In the genomic region with DNA sequence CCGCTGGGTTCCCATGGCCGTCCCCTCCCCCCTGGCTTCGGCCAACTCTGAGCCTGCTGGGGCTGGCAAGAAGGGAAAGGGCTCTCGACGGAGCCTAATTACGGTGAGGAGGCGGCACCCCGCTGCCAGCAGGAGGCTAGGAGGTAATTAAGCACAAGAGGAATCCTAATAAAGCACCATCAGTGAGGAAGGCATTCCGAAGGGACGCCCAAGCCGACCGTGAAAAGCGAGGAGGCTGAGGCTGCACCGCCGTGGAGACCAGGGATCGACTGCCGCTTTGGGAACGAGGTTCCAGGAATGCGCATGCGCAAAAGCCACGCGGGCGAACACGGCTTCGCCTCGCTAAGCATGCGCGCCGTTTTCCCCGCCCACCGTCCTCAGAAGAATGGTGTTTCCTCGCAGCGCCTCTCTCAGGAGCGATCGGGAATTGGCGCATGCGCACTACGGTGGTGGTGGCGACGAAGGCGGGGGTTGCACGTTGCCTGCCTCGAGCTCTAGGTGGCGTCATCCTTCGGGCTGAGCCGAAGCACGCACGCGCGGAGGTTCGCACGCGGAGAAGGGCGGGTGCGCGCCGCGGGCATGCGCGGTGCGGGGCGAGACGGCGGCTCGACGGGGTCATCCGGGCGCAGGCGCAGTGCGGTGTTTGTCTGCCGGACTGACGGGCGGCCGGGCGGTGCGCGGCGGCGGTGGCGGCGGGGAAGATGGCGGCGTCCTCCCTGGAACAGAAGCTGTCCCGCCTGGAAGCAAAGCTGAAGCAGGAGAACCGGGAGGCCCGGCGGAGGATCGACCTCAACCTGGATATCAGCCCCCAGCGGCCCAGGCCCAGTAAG, we compare ENCODE assay signal across 2 cellular contexts.
TF ChIP-seq lines count a peak whose summit lies in the region.

A gene (plus strand): TSS at position 634 of the 830 bp plus-strand sequence. CDS start 68 bp downstream, at position 702.

TF ChIP-seq in HCT116, 20 proteins besides CTCF, POLR2A, EP300 and RAD21 (continued from another document):
- TF ChIP-seq YY1 (IDR thresholded peaks at IDR 0.05; ENCODE audit: extremely low read depth, insufficient replicate concordance, low read depth, low read length): peak; percentile 71

TF ChIP-seq in neural cell, 6 proteins besides CTCF, POLR2A, EP300 and RAD21 (continued from another document):
- TF ChIP-seq, protein P1, sequence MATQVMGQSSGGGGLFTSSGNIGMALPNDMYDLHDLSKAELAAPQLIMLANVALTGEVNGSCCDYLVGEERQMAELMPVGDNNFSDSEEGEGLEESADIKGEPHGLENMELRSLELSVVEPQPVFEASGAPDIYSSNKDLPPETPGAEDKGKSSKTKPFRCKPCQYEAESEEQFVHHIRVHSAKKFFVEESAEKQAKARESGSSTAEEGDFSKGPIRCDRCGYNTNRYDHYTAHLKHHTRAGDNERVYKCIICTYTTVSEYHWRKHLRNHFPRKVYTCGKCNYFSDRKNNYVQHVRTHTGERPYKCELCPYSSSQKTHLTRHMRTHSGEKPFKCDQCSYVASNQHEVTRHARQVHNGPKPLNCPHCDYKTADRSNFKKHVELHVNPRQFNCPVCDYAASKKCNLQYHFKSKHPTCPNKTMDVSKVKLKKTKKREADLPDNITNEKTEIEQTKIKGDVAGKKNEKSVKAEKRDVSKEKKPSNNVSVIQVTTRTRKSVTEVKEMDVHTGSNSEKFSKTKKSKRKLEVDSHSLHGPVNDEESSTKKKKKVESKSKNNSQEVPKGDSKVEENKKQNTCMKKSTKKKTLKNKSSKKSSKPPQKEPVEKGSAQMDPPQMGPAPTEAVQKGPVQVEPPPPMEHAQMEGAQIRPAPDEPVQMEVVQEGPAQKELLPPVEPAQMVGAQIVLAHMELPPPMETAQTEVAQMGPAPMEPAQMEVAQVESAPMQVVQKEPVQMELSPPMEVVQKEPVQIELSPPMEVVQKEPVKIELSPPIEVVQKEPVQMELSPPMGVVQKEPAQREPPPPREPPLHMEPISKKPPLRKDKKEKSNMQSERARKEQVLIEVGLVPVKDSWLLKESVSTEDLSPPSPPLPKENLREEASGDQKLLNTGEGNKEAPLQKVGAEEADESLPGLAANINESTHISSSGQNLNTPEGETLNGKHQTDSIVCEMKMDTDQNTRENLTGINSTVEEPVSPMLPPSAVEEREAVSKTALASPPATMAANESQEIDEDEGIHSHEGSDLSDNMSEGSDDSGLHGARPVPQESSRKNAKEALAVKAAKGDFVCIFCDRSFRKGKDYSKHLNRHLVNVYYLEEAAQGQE (IDR thresholded peaks at IDR 0.05; ENCODE audit: borderline replicate concordance): peak; percentile 76
- peak; percentile 76 for TF ChIP-seq TAF1 (IDR thresholded peaks at IDR 0.05; ENCODE audit: low read depth)
- peak; percentile 90 for TF ChIP-seq POLR2AphosphoS5 (IDR thresholded peaks at IDR 0.05)
- TF ChIP-seq MXI1 (conservative IDR thresholded peaks at IDR 0.05; ENCODE audit: poor library complexity, severe bottlenecking): peak; percentile 85
- TF ChIP-seq SMC3 (conservative IDR thresholded peaks at IDR 0.05; ENCODE audit: poor library complexity): peak; percentile 76
